18 cellular contexts compared by ENCODE assay signal in the genomic region with DNA sequence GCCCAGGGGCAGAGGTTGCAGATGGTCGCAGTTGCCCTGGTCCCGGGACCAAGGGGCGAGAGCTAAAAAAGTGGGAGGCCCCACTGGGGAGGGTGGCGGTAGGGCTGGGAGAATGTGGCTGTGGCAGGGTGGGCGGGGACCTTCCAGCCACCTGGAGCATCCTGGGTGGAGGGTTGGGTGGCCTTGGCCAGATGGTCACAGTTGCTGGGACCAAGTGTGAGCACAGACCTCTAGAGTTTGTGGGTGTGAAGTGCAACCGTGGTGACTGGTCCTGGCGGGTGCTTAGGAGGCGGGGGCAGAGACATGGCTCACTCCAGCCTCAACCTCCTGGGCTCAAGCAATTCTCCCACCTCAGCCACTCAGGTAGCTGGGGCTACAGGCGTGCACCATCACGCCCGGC. TPM values are rescaled to one million over a fixed set of nuclear protein-coding genes. Genes with fewer than 3 reads are reported as not detected.
DNase-seq lines count a peak whose midpoint lies in the region; ATAC-seq and TF ChIP-seq lines count a peak whose summit lies in the region.
"Had no signal": no experiment of that assay in that cellular context is flagged by ENCODE, and none has a peak within 500 bp of the region (broad histone marks: within the 10 kb centered on the region; RNA-seq: fewer than 3 reads in every experiment).

No MANE protein-coding gene starts in this region.

- no peak for TF ChIP-seq CTCF in HCT116 (IDR thresholded peaks at IDR 0.05 in 2 of 3, conservative IDR thresholded peaks at IDR 0.05 in 1 of 3; ENCODE audit: borderline replicate concordance in 1 of 3, insufficient read depth in 1 of 3, low read depth in 2 of 3, low read length in 2 of 3)
- TF ChIP-seq CTCF in natural killer cell (IDR thresholded peaks at IDR 0.05), result no peak

- in situ Hi-C loops in KBM-7 (cut with MboI; ENCODE audit: low pct_unique_long_range_greater_than_20kb, low sequenced_read_pairs), result no loop called here

- no peaks in the 10 kb centered on the region for H4K20me1 ChIP-seq in HCT116 (ENCODE audit: insufficient read depth)

- RAD21 ChIA-PET in HCT116 (lab: Charles Lee; ENCODE audit: low non-redundant PET in 1 of 2, low total read pairs in 2 of 2, uncharacterized antibody in 2 of 2, unreplicated experiment in 2 of 2), result no interaction called here

- H3K27ac Mint-ChIP-seq in activated CD4-positive, alpha-beta memory T cell treated with anti-CD3 and anti-CD28 coated beads, Interleukin-2, amount 10 ng/mL, durations not matched to agents 7 days and 5 days, result peak overlapping the region; percentile 91
- H3K27ac Mint-ChIP-seq in natural killer cell, result peak overlapping the region; percentile 89 to 93
- H3K27ac Mint-ChIP-seq in stimulated activated naive CD8-positive, alpha-beta T cell treated with anti-CD3 and anti-CD28 coated beads, Interleukin-15, amount 100 ng/mL, for 72 hours, result no peak overlapping the region

- no peak overlapping the region for H3K27ac ChIP-seq in HCT116 (ENCODE audit: low read depth, low read length)
- H3K27ac ChIP-seq: uterus had no signal

- peaks cover 19 to 32% of the 10 kb centered on the region in 2 experiments for H3K4me1 ChIP-seq in HCT116 (ENCODE audit: control insufficient read depth in 1 of 2, insufficient read depth in 2 of 2, low read length in 2 of 2)

- POLR2A ChIA-PET in HCT116 (lab: Charles Lee), result no interaction called here
- POLR2A ChIA-PET in activated CD4-positive, alpha-beta memory T cell treated with anti-CD3 and anti-CD28 coated beads, Interleukin-2, amount 10 ng/mL, durations not matched to agents 7 days and 5 days (lab: Charles Lee), result interaction anchor here (0.9 to 3.5 kb wide), 8 partner anchors 17 to 154 kb away, joined by 3 to 19 read pairs (median 4); partner anchors contain the start of gene MAMDC4

- H3K9me2 ChIP-seq in HCT116 (ENCODE audit: insufficient read depth), result no peaks in the 10 kb centered on the region

- ATAC-seq in HCT116 (peak; percentile 48), natural killer cell (no peak)
- no peak for ATAC-seq in stimulated activated naive CD8-positive, alpha-beta T cell treated with anti-CD3 and anti-CD28 coated beads, Interleukin-15, amount 100 ng/mL, for 72 hours
- ATAC-seq: activated CD4-positive, CD25-positive, alpha-beta regulatory T cell treated with anti-CD3 and anti-CD28 coated beads, Interleukin-2, amount 50 U/mL, for 24 hours; left ventricle myocardium superior; T-cell had no signal

- H3K4me1 Mint-ChIP-seq in activated CD4-positive, alpha-beta memory T cell treated with anti-CD3 and anti-CD28 coated beads, Interleukin-2, amount 10 ng/mL, durations not matched to agents 7 days and 5 days, result peaks cover 43% of the 10 kb centered on the region
- peaks cover 8 to 26% of the 10 kb centered on the region in 2 donors for H3K4me1 Mint-ChIP-seq in natural killer cell
- peaks cover 58% of the 10 kb centered on the region for H3K4me1 Mint-ChIP-seq in stimulated activated naive CD8-positive, alpha-beta T cell treated with anti-CD3 and anti-CD28 coated beads, Interleukin-15, amount 100 ng/mL, for 72 hours

- no TSS peak for BruUV-seq in HCT116 (replicated peaks; lab: Mats Ljungman, UMichigan)

- CTCF ChIA-PET in HCT116 (lab: Charles Lee), result no interaction called here
- CTCF ChIA-PET in activated CD4-positive, alpha-beta memory T cell treated with anti-CD3 and anti-CD28 coated beads, Interleukin-2, amount 10 ng/mL, durations not matched to agents 7 days and 5 days (lab: Charles Lee), result interaction anchor here (1.2 to 1.9 kb wide), 6 partner anchors 8 to 154 kb away, joined by 3 to 6 read pairs (median 4); partner anchors contain the start of gene AJM1

- no peaks in the 10 kb centered on the region for H3K9me3 ChIP-seq in HCT116 (ENCODE audit: control insufficient read depth in 1 of 2, insufficient read depth in 1 of 2, low read depth in 1 of 2, low read length in 2 of 2)
- H3K9me3 ChIP-seq: esophagus muscularis mucosa, sigmoid colon, uterus had no signal

- no peak overlapping the region for H3K4me2 ChIP-seq in HCT116 (ENCODE audit: low read length)

- H3K9me3 Mint-ChIP-seq in activated CD4-positive, alpha-beta memory T cell treated with anti-CD3 and anti-CD28 coated beads, Interleukin-2, amount 10 ng/mL, durations not matched to agents 7 days and 5 days, result no peaks in the 10 kb centered on the region
- no peaks in the 10 kb centered on the region for H3K9me3 Mint-ChIP-seq in natural killer cell
- H3K9me3 Mint-ChIP-seq in stimulated activated naive CD8-positive, alpha-beta T cell treated with anti-CD3 and anti-CD28 coated beads, Interleukin-15, amount 100 ng/mL, for 72 hours, result no peaks in the 10 kb centered on the region
- H3K9me3 Mint-ChIP-seq: T-cell had no signal

- no peak overlapping the region for H3K9ac ChIP-seq in HCT116 (ENCODE audit: low read length)

- intact Hi-C loops in HCT116 (cut with micrococcal nuclease), result no loop called here
- intact Hi-C loops in natural killer cell (cut with micrococcal nuclease), result no loop called here

- H3K36me3 Mint-ChIP-seq in activated CD4-positive, alpha-beta memory T cell treated with anti-CD3 and anti-CD28 coated beads, Interleukin-2, amount 10 ng/mL, durations not matched to agents 7 days and 5 days (ENCODE audit: low read depth), result peaks cover 7% of the 10 kb centered on the region
- no peaks in the 10 kb centered on the region for H3K36me3 Mint-ChIP-seq in natural killer cell
- H3K36me3 Mint-ChIP-seq: T-cell had no signal

- DNase-seq in NCI-H82 (lab: John Stamatoyannopoulos, UW), result peak; percentile 62
- DNase-seq in NCI-H82 treated with DMSO at 0.1 percent for 48 hours (lab: John Stamatoyannopoulos, UW; ENCODE audit: unreplicated experiment), result no peak
- DNase-seq in HCT116 (ENCODE audit: low read depth, low spot score), result no peak
- DNase-seq in activated CD4-positive, alpha-beta memory T cell treated with anti-CD3 and anti-CD28 coated beads, Interleukin-2, amount 10 ng/mL, durations not matched to agents 7 days and 5 days, result no peak
- DNase-seq in natural killer cell, result no peak
- DNase-seq in KBM-7, result no peak
- no peak for DNase-seq in cerebellar cortex (ENCODE audit: low spot score)
- DNase-seq in stimulated activated naive CD8-positive, alpha-beta T cell treated with anti-CD3 and anti-CD28 coated beads, Interleukin-15, amount 100 ng/mL, for 72 hours, result no peak
- DNase-seq: C1 segment of cervical spinal cord; left ventricle myocardium superior; NCI-H1417; occipital lobe; sigmoid colon; stimulated activated CD4-positive, alpha-beta T cell treated with anti-CD3 and anti-CD28 coated beads, Interleukin-1b, Interleukin-23, amount 100 ng/mL, for 48 hours; T-cell; uterus had no signal

- H3K4me3 Mint-ChIP-seq in activated CD4-positive, alpha-beta memory T cell treated with anti-CD3 and anti-CD28 coated beads, Interleukin-2, amount 10 ng/mL, durations not matched to agents 7 days and 5 days, result no peak overlapping the region
- H3K4me3 Mint-ChIP-seq in natural killer cell, result peak overlapping the region; percentile 51
- H3K4me3 Mint-ChIP-seq in stimulated activated naive CD8-positive, alpha-beta T cell treated with anti-CD3 and anti-CD28 coated beads, Interleukin-15, amount 100 ng/mL, for 72 hours, result peak overlapping the region in 1 of 2 donors; percentile 50

- H3K27me3 Mint-ChIP-seq in activated CD4-positive, alpha-beta memory T cell treated with anti-CD3 and anti-CD28 coated beads, Interleukin-2, amount 10 ng/mL, durations not matched to agents 7 days and 5 days, result no peaks in the 10 kb centered on the region
- H3K27me3 Mint-ChIP-seq in natural killer cell (ENCODE audit: low read depth in 2 of 2), result no peaks in the 10 kb centered on the region
- no peaks in the 10 kb centered on the region for H3K27me3 Mint-ChIP-seq in stimulated activated naive CD8-positive, alpha-beta T cell treated with anti-CD3 and anti-CD28 coated beads, Interleukin-15, amount 100 ng/mL, for 72 hours
- H3K27me3 Mint-ChIP-seq: T-cell had no signal

- H3K27me3 ChIP-seq in HCT116 (ENCODE audit: insufficient read depth, low read length), result no peaks in the 10 kb centered on the region
- H3K27me3 ChIP-seq: sigmoid colon, uterus had no signal

- H2AFZ ChIP-seq in HCT116 (ENCODE audit: low read depth, low read length, poor library complexity, severe bottlenecking), result no peak overlapping the region

- no peaks in the 10 kb centered on the region for H3K36me3 ChIP-seq in HCT116 (ENCODE audit: control insufficient read depth in 1 of 2, insufficient read depth in 2 of 2, low read length in 2 of 2)
- H3K36me3 ChIP-seq: esophagus muscularis mucosa, sigmoid colon, uterus had no signal

- no peak for TF ChIP-seq POLR2A in HCT116 (IDR thresholded peaks at IDR 0.05; ENCODE audit: borderline replicate concordance, extremely low read depth, insufficient read depth, insufficient read length)

- H3K4me3 ChIP-seq in HCT116 (replicated peaks in 1 of 2; ENCODE audit: low read depth in 1 of 2, low read length in 2 of 2), result no peak overlapping the region
- H3K4me3 ChIP-seq: sigmoid colon, uterus had no signal

- no peak for TF ChIP-seq RAD21 in HCT116 (IDR thresholded peaks at IDR 0.05; ENCODE audit: low read depth)

- no peaks in the 10 kb centered on the region; the same call in 1 of the 2 replicates for H3K79me2 ChIP-seq in HCT116 (ENCODE audit: insufficient read depth, low read length)

TF ChIP-seq in HCT116, 20 proteins besides CTCF, POLR2A, EP300 and RAD21 (continues in another document):
- no peak for TF ChIP-seq CEBPB (IDR thresholded peaks at IDR 0.05; ENCODE audit: low read depth)

RNA-seq across cellular contexts. Expression of gene TRAF2, which starts 5.7 kb away (rescaled TPM):
- total RNA-seq in HCT116 (2021; ENCODE audit: unreplicated experiment), result 28.4 TPM
- 13.7 and 13.9 TPM in 2 replicates for polyA plus RNA-seq in HCT116 (2012)
- total RNA-seq in activated CD4-positive, alpha-beta memory T cell treated with anti-CD3 and anti-CD28 coated beads, Interleukin-2, amount 10 ng/mL, durations not matched to agents 7 days and 5 days, result 10 to 100 TPM; 43.6 to 45.7 TPM
- total RNA-seq in natural killer cell, result 10 to 100 TPM; 17.4 to 35.5 (median 25.0) TPM

RNA-seq across cellular contexts. Expression of gene EDF1, which starts 14.5 kb away (rescaled TPM):
- 311 TPM for total RNA-seq in HCT116 (2021; ENCODE audit: unreplicated experiment)
- 465 and 468 TPM in 2 replicates for polyA plus RNA-seq in HCT116 (2012)
- total RNA-seq in activated CD4-positive, alpha-beta memory T cell treated with anti-CD3 and anti-CD28 coated beads, Interleukin-2, amount 10 ng/mL, durations not matched to agents 7 days and 5 days, result 100 to 1,000 TPM; 301 to 316 TPM
- 100 to 1,000 TPM; 208 to 255 (median 227) TPM for total RNA-seq in natural killer cell

RNA-seq across cellular contexts. Expression of gene MAMDC4, which starts 28.5 kb away (rescaled TPM):
- total RNA-seq in HCT116 (2021; ENCODE audit: unreplicated experiment) (17.3 TPM), natural killer cell (1 to 10 TPM; 4.6 to 6.5 (median 5.8) TPM)
- 8.0 and 9.5 TPM in 2 replicates for polyA plus RNA-seq in HCT116 (2012)
- 10 to 100 TPM; 12.5 to 13.6 TPM for total RNA-seq in activated CD4-positive, alpha-beta memory T cell treated with anti-CD3 and anti-CD28 coated beads, Interleukin-2, amount 10 ng/mL, durations not matched to agents 7 days and 5 days

RNA-seq across cellular contexts. Expression of gene PHPT1, which starts 31.4 kb away (rescaled TPM):
- 148 TPM for total RNA-seq in HCT116 (2021; ENCODE audit: unreplicated experiment)
- polyA plus RNA-seq in HCT116 (2012), result 165 and 168 TPM in 2 replicates
- total RNA-seq in activated CD4-positive, alpha-beta memory T cell treated with anti-CD3 and anti-CD28 coated beads, Interleukin-2, amount 10 ng/mL, durations not matched to agents 7 days and 5 days, result 10 to 100 TPM; 82.3 to 85.4 TPM
- 10 to 100 TPM; 63.5 to 69.8 (median 67.7) TPM for total RNA-seq in natural killer cell

RNA-seq across cellular contexts. Expression of gene AJM1, which starts 38.4 kb away (rescaled TPM):
- 7.1 TPM for total RNA-seq in HCT116 (2021; ENCODE audit: unreplicated experiment)
- polyA plus RNA-seq in HCT116 (2012), result 3.8 and 4.0 TPM in 2 replicates
- total RNA-seq in activated CD4-positive, alpha-beta memory T cell treated with anti-CD3 and anti-CD28 coated beads, Interleukin-2, amount 10 ng/mL, durations not matched to agents 7 days and 5 days, result 1 to 10 TPM; 8.7 TPM
- total RNA-seq in natural killer cell, result 10 to 100 TPM; 26.6 to 35.6 (median 31.5) TPM

Comparison
In these comparisons a context has a peak if more than half of its experiments do, and no peak if none do; other contexts are left out.
1. H3K27ac Mint-ChIP-seq: peak in activated CD4-positive, alpha-beta memory T cell treated with anti-CD3 and anti-CD28 coated beads, Interleukin-2, amount 10 ng/mL, durations not matched to agents 7 days and 5 days (single experiment) and natural killer cell (2 of 2); none in stimulated activated naive CD8-positive, alpha-beta T cell treated with anti-CD3 and anti-CD28 coated beads, Interleukin-15, amount 100 ng/mL, for 72 hours (0 of 2).